ENCODE assay signal across 1 cellular context in the genomic region with DNA sequence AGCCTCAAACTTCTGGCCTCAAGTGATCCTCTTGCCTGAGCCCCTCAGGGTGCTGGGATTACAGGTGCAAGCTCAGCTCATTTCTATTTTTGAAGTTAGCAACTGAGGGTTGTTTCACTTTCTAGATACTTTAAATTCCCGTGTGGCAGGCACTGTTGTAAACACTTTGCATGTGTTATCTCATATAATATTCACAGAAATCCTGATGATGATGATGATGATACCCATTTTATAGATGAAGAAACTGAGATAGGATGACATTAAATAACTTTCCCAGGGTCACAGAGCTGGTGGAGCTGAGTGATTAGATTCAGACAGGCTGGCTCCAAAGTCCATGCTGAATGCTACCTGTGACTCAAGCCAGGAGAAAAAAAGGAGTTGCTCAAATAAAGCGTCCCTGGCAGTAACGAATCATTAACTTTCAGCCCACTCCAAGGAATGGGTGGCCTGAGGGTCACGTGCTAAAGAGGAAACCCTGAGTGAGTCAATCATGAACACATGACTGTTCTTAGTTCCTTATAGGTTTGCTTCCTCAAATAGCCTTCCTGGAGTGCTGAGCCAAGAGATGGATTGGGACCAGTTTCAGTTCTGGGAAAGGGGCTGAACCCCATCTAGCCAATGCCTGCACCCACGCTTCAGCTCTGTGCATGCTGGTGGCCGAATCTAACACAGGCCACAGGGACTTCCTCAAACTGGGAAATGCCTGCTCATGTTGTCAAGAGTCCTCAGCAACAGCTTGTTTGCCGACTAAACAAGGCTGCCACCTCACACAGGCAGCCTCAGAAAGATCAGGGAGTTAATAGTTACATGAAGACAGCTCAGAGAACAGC.
TF ChIP-seq lines count a peak whose summit lies in the region.

No MANE protein-coding gene starts in this region.

TF ChIP-seq in HepG2, 621 proteins besides CTCF, POLR2A, EP300 and RAD21 (continued from another document and continues in another):
- TF ChIP-seq, protein P1, sequence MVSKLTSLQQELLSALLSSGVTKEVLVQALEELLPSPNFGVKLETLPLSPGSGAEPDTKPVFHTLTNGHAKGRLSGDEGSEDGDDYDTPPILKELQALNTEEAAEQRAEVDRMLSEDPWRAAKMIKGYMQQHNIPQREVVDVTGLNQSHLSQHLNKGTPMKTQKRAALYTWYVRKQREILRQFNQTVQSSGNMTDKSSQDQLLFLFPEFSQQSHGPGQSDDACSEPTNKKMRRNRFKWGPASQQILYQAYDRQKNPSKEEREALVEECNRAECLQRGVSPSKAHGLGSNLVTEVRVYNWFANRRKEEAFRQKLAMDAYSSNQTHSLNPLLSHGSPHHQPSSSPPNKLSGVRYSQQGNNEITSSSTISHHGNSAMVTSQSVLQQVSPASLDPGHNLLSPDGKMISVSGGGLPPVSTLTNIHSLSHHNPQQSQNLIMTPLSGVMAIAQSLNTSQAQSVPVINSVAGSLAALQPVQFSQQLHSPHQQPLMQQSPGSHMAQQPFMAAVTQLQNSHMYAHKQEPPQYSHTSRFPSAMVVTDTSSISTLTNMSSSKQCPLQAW (CRISPR knock-in tag; IDR thresholded peaks at IDR 0.05), result peak; percentile 96
- TF ChIP-seq, protein P2, sequence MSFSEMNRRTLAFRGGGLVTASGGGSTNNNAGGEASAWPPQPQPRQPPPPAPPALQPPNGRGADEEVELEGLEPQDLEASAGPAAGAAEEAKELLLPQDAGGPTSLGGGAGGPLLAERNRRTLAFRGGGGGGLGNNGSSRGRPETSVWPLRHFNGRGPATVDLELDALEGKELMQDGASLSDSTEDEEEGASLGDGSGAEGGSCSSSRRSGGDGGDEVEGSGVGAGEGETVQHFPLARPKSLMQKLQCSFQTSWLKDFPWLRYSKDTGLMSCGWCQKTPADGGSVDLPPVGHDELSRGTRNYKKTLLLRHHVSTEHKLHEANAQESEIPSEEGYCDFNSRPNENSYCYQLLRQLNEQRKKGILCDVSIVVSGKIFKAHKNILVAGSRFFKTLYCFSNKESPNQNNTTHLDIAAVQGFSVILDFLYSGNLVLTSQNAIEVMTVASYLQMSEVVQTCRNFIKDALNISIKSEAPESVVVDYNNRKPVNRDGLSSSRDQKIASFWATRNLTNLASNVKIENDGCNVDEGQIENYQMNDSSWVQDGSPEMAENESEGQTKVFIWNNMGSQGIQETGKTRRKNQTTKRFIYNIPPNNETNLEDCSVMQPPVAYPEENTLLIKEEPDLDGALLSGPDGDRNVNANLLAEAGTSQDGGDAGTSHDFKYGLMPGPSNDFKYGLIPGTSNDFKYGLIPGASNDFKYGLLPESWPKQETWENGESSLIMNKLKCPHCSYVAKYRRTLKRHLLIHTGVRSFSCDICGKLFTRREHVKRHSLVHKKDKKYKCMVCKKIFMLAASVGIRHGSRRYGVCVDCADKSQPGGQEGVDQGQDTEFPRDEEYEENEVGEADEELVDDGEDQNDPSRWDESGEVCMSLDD (CRISPR knock-in tag; IDR thresholded peaks at IDR 0.05; ENCODE audit: borderline replicate concordance), result peak; percentile 45; the same call in 1 of the 2 replicates
- TF ChIP-seq, protein P3, sequence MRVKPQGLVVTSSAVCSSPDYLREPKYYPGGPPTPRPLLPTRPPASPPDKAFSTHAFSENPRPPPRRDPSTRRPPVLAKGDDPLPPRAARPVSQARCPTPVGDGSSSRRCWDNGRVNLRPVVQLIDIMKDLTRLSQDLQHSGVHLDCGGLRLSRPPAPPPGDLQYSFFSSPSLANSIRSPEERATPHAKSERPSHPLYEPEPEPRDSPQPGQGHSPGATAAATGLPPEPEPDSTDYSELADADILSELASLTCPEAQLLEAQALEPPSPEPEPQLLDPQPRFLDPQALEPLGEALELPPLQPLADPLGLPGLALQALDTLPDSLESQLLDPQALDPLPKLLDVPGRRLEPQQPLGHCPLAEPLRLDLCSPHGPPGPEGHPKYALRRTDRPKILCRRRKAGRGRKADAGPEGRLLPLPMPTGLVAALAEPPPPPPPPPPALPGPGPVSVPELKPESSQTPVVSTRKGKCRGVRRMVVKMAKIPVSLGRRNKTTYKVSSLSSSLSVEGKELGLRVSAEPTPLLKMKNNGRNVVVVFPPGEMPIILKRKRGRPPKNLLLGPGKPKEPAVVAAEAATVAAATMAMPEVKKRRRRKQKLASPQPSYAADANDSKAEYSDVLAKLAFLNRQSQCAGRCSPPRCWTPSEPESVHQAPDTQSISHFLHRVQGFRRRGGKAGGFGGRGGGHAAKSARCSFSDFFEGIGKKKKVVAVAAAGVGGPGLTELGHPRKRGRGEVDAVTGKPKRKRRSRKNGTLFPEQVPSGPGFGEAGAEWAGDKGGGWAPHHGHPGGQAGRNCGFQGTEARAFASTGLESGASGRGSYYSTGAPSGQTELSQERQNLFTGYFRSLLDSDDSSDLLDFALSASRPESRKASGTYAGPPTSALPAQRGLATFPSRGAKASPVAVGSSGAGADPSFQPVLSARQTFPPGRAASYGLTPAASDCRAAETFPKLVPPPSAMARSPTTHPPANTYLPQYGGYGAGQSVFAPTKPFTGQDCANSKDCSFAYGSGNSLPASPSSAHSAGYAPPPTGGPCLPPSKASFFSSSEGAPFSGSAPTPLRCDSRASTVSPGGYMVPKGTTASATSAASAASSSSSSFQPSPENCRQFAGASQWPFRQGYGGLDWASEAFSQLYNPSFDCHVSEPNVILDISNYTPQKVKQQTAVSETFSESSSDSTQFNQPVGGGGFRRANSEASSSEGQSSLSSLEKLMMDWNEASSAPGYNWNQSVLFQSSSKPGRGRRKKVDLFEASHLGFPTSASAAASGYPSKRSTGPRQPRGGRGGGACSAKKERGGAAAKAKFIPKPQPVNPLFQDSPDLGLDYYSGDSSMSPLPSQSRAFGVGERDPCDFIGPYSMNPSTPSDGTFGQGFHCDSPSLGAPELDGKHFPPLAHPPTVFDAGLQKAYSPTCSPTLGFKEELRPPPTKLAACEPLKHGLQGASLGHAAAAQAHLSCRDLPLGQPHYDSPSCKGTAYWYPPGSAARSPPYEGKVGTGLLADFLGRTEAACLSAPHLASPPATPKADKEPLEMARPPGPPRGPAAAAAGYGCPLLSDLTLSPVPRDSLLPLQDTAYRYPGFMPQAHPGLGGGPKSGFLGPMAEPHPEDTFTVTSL (CRISPR knock-in tag; IDR thresholded peaks at IDR 0.05; ENCODE audit: borderline replicate concordance), result no peak; the same call in 1 of the 2 replicates
- TF ChIP-seq ZMAT3 (CRISPR knock-in tag; conservative IDR thresholded peaks at IDR 0.05) (0 out of 2 replicates have a peak, but pooled peaks have one; percentile 26), KDM6A (CRISPR knock-in tag; IDR thresholded peaks at IDR 0.05; ENCODE audit: low read depth) (peak; percentile 60), KLF6 (CRISPR knock-in tag; IDR thresholded peaks at IDR 0.05) (0 out of 2 replicates have a peak, but pooled peaks have one; percentile 55), NR2F1 (CRISPR knock-in tag; IDR thresholded peaks at IDR 0.05) (peak in 1 of 2 experiments; percentile 55; a peak in 2 of 4 replicates), TBX2 (CRISPR knock-in tag; IDR thresholded peaks at IDR 0.05; ENCODE audit: borderline replicate concordance) (peak; percentile 77), ZNF564 (CRISPR knock-in tag; IDR thresholded peaks at IDR 0.05) (0 out of 2 replicates have a peak, but pooled peaks have one; percentile 29), ADNP (CRISPR knock-in tag; IDR thresholded peaks at IDR 0.05) (peak; percentile 100), ZNF644 (CRISPR knock-in tag; IDR thresholded peaks at IDR 0.05; ENCODE audit: low read depth) (peak; percentile 83), SMYD3 (CRISPR knock-in tag; IDR thresholded peaks at IDR 0.05) (0 out of 2 replicates have a peak, but pooled peaks have one; percentile 45), MAFK (conservative IDR thresholded peaks at IDR 0.05 in 1 of 2, IDR thresholded peaks at IDR 0.05 in 1 of 2; ENCODE audit: low read length in 2 of 2) (peak in 1 of 2 experiments; percentile 10; a peak in 2 of 4 replicates), HNF4A (CRISPR knock-in tag; IDR thresholded peaks at IDR 0.05) (peak; percentile 92), HDAC6 (IDR thresholded peaks at IDR 0.05; ENCODE audit: low read depth, low read length) (no peak), KDM1A (CRISPR knock-in tag; IDR thresholded peaks at IDR 0.05) (peak; percentile 100), GLI4 (CRISPR knock-in tag; IDR thresholded peaks at IDR 0.05; ENCODE audit: borderline replicate concordance) (no peak), SALL1 (CRISPR knock-in tag; IDR thresholded peaks at IDR 0.05) (peak; percentile 82), PHF21A (CRISPR knock-in tag; IDR thresholded peaks at IDR 0.05) (peak; percentile 86), ATF1 (CRISPR knock-in tag; IDR thresholded peaks at IDR 0.05) (peak; percentile 45; the same call in 1 of the 2 replicates), ARID2 (CRISPR knock-in tag; IDR thresholded peaks at IDR 0.05; ENCODE audit: borderline replicate concordance) (peak; percentile 52; the same call in 1 of the 2 replicates), MAZ (IDR thresholded peaks at IDR 0.05; ENCODE audit: borderline replicate concordance, low read depth, low read length) (no peak), MAZ (CRISPR knock-in tag; IDR thresholded peaks at IDR 0.05; ENCODE audit: low read depth) (0 out of 2 replicates have a peak, but pooled peaks have one; percentile 46), TAF1 (CRISPR knock-in tag; IDR thresholded peaks at IDR 0.05) (peak; percentile 45; the same call in 1 of the 2 replicates), BHLHE40 (IDR thresholded peaks at IDR 0.05; ENCODE audit: low read length) (peak; percentile 97), DPF2 (CRISPR knock-in tag; IDR thresholded peaks at IDR 0.05; ENCODE audit: borderline replicate concordance, low read depth) (peak; percentile 30; the same call in 1 of the 2 replicates), BORCS8-MEF2B (CRISPR knock-in tag; IDR thresholded peaks at IDR 0.05) (peak; percentile 67), ZFY (CRISPR knock-in tag; IDR thresholded peaks at IDR 0.05) (peak; percentile 51), ZNF350 (CRISPR knock-in tag; IDR thresholded peaks at IDR 0.05; ENCODE audit: borderline replicate concordance, low read depth) (peak; percentile 48; the same call in 1 of the 2 replicates), DMAP1 (CRISPR knock-in tag; IDR thresholded peaks at IDR 0.05) (peak; percentile 63), ZBTB20 (CRISPR knock-in tag; IDR thresholded peaks at IDR 0.05; ENCODE audit: borderline replicate concordance, low read depth) (peak; percentile 40; the same call in 1 of the 2 replicates)
- TF ChIP-seq, protein P4, sequence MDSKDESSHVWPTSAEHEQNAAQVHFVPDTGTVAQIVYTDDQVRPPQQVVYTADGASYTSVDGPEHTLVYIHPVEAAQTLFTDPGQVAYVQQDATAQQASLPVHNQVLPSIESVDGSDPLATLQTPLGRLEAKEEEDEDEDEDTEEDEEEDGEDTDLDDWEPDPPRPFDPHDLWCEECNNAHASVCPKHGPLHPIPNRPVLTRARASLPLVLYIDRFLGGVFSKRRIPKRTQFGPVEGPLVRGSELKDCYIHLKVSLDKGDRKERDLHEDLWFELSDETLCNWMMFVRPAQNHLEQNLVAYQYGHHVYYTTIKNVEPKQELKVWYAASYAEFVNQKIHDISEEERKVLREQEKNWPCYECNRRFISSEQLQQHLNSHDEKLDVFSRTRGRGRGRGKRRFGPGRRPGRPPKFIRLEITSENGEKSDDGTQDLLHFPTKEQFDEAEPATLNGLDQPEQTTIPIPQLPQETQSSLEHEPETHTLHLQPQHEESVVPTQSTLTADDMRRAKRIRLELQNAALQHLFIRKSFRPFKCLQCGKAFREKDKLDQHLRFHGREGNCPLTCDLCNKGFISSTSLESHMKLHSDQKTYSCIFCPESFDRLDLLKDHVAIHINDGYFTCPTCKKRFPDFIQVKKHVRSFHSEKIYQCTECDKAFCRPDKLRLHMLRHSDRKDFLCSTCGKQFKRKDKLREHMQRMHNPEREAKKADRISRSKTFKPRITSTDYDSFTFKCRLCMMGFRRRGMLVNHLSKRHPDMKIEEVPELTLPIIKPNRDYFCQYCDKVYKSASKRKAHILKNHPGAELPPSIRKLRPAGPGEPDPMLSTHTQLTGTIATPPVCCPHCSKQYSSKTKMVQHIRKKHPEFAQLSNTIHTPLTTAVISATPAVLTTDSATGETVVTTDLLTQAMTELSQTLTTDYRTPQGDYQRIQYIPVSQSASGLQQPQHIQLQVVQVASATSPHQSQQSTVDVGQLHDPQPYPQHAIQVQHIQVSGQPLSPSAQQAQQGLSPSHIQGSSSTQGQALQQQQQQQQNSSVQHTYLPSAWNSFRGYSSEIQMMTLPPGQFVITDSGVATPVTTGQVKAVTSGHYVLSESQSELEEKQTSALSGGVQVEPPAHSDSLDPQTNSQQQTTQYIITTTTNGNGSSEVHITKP (CRISPR knock-in tag; IDR thresholded peaks at IDR 0.05; ENCODE audit: low read depth), result peak; percentile 83; the same call in 1 of the 2 replicates
- TF ChIP-seq, protein P5, sequence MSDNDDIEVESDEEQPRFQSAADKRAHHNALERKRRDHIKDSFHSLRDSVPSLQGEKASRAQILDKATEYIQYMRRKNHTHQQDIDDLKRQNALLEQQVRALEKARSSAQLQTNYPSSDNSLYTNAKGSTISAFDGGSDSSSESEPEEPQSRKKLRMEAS (IDR thresholded peaks at IDR 0.05), result peak; percentile 59
- TF ChIP-seq, protein P6, sequence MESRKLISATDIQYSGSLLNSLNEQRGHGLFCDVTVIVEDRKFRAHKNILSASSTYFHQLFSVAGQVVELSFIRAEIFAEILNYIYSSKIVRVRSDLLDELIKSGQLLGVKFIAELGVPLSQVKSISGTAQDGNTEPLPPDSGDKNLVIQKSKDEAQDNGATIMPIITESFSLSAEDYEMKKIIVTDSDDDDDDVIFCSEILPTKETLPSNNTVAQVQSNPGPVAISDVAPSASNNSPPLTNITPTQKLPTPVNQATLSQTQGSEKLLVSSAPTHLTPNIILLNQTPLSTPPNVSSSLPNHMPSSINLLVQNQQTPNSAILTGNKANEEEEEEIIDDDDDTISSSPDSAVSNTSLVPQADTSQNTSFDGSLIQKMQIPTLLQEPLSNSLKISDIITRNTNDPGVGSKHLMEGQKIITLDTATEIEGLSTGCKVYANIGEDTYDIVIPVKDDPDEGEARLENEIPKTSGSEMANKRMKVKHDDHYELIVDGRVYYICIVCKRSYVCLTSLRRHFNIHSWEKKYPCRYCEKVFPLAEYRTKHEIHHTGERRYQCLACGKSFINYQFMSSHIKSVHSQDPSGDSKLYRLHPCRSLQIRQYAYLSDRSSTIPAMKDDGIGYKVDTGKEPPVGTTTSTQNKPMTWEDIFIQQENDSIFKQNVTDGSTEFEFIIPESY (CRISPR knock-in tag; IDR thresholded peaks at IDR 0.05), result peak; percentile 39; the same call in 1 of the 2 replicates
- TF ChIP-seq, protein P7, sequence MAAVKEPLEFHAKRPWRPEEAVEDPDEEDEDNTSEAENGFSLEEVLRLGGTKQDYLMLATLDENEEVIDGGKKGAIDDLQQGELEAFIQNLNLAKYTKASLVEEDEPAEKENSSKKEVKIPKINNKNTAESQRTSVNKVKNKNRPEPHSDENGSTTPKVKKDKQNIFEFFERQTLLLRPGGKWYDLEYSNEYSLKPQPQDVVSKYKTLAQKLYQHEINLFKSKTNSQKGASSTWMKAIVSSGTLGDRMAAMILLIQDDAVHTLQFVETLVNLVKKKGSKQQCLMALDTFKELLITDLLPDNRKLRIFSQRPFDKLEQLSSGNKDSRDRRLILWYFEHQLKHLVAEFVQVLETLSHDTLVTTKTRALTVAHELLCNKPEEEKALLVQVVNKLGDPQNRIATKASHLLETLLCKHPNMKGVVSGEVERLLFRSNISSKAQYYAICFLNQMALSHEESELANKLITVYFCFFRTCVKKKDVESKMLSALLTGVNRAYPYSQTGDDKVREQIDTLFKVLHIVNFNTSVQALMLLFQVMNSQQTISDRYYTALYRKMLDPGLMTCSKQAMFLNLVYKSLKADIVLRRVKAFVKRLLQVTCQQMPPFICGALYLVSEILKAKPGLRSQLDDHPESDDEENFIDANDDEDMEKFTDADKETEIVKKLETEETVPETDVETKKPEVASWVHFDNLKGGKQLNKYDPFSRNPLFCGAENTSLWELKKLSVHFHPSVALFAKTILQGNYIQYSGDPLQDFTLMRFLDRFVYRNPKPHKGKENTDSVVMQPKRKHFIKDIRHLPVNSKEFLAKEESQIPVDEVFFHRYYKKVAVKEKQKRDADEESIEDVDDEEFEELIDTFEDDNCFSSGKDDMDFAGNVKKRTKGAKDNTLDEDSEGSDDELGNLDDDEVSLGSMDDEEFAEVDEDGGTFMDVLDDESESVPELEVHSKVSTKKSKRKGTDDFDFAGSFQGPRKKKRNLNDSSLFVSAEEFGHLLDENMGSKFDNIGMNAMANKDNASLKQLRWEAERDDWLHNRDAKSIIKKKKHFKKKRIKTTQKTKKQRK (IDR thresholded peaks at IDR 0.05; ENCODE audit: low read length), result no peak
